Comparison of ENCODE assay signal across 1 cellular context in genomic region chr6:53784991-53785390, GRCh38. TPM values are rescaled to one million over a fixed set of nuclear protein-coding genes. Genes with fewer than 3 reads are reported as not detected.
"Had no signal": no experiment of that assay in that cellular context is flagged by ENCODE, and none has a peak within 500 bp of the region (broad histone marks: within the 10 kb centered on the region; RNA-seq: fewer than 3 reads in every experiment).

No MANE protein-coding gene starts in this region.

RNA-seq across cellular contexts. Expression of gene LRRC1, which starts 9.8 kb away (rescaled TPM):
- total RNA-seq: K562 had no signal
